In the genomic region with DNA sequence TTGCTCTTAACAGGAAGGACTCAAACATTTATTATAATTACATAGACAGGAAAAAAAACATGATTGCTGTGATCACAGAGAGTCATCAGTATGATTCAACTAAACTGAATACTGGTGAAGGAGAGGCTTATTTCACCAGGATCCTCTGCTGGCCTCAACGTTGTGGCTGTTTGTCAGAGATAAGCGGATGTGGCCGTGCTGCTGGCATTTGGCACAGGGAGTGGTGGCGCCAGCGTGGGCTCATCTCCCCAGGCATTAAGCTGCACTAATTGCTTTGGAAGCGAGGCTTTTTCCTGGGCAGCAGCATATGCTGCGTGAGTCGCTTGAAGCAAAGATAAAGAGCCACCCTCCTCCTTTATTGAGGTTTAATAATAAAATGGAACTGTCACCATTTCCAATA, we compare ENCODE assay signal across 18 cellular contexts.
A peak's percentile ranks its signal among the peaks of the same experiment; 100 is the strongest.
DNase-seq lines count a peak whose midpoint lies in the region; ATAC-seq, FAIRE-seq and TF ChIP-seq lines count a peak whose summit lies in the region.
"Had no signal": no experiment of that assay in that cellular context is flagged by ENCODE, and none has a peak within 500 bp of the region (broad histone marks: within the 10 kb centered on the region; RNA-seq: fewer than 3 reads in every experiment).

No MANE protein-coding gene starts in this region.

- no peak overlapping the region for H3K4me3 ChIP-seq in SK-N-MC
- H3K4me3 ChIP-seq: BLaER1, neural progenitor cell, thyroid gland had no signal

- TF ChIP-seq CTCF in D721Med (IDR thresholded peaks at IDR 0.05; ENCODE audit: insufficient read depth, missing control alignments) (no peak), mesothelial cell of epicardium (IDR thresholded peaks at IDR 0.05; ENCODE audit: unreplicated experiment) (no peak)

- H3K4me1 Mint-ChIP-seq in mesothelial cell of epicardium: peaks cover 3% of the 10 kb centered on the region
- H3K4me1 Mint-ChIP-seq: activated CD4-positive, alpha-beta T cell treated with anti-CD3 and anti-CD28 coated beads for 36 hours; stimulated activated naive B cell treated with anti-CD40 and anti-IgM and Interleukin-4, amounts not matched to agents 10 μg/mL and 1 μg/mL and 100 μg/mL, for 72 hours had no signal

- H3K9ac ChIP-seq in SK-N-MC (ENCODE audit: insufficient read length): no peak overlapping the region
- H3K9ac ChIP-seq: BLaER1, neural progenitor cell had no signal

- peak; percentile 84 for FAIRE-seq in D721Med (lab: Jason Lieb, UNC)
- FAIRE-seq: endometrium had no signal

- no peak overlapping the region for H3K4me3 Mint-ChIP-seq in mesothelial cell of epicardium
- H3K4me3 Mint-ChIP-seq: activated CD4-positive, alpha-beta T cell treated with anti-CD3 and anti-CD28 coated beads for 36 hours; neural progenitor cell; stimulated activated naive B cell treated with anti-CD40 and anti-IgM and Interleukin-4, amounts not matched to agents 10 μg/mL and 1 μg/mL and 100 μg/mL, for 72 hours had no signal

- peak; percentile 42 for DNase-seq in D721Med (ENCODE audit: insufficient read length, low spot score)
- DNase-seq in HUDEP-2 (lab: John Stamatoyannopoulos, UW; ENCODE audit: unreplicated experiment in 76 of 76): peak in 71 of 76 experiments; percentile 1 to 90 (median 75)
- DNase-seq in SK-N-MC (ENCODE audit: low read depth, low spot score): peak; percentile 16
- peak; percentile 24 for DNase-seq in left kidney (ENCODE audit: low read depth, low spot score)
- DNase-seq in pons (ENCODE audit: low spot score): no peak
- DNase-seq in mesothelial cell of epicardium (ENCODE audit: low spot score in 2 of 2, unreplicated experiment in 2 of 2): no peak
- DNase-seq: activated CD4-positive, alpha-beta T cell treated with anti-CD3 and anti-CD28 coated beads for 36 hours; activated effector memory CD4-positive, alpha-beta T cell treated with anti-CD3 and anti-CD28 coated beads, Interleukin-2, amount 50 U/mL, for 16 hours; DMS79; hypothalamus; kidney glomerular epithelial cell; Right ventricle myocardium superior; stimulated activated naive B cell treated with anti-CD40 and anti-IgM and Interleukin-4, amounts not matched to agents 10 μg/mL and 1 μg/mL and 100 μg/mL, for 72 hours; thyroid gland had no signal

- peaks cover 18% of the 10 kb centered on the region for H3K27me3 Mint-ChIP-seq in mesothelial cell of epicardium (ENCODE audit: low read depth)
- H3K27me3 Mint-ChIP-seq: stimulated activated naive B cell treated with anti-CD40 and anti-IgM and Interleukin-4, amounts not matched to agents 10 μg/mL and 1 μg/mL and 100 μg/mL, for 72 hours had no signal

- H3K27ac Mint-ChIP-seq in mesothelial cell of epicardium: no peak overlapping the region
- H3K27ac Mint-ChIP-seq: activated CD4-positive, alpha-beta T cell treated with anti-CD3 and anti-CD28 coated beads for 36 hours; neural progenitor cell; stimulated activated naive B cell treated with anti-CD40 and anti-IgM and Interleukin-4, amounts not matched to agents 10 μg/mL and 1 μg/mL and 100 μg/mL, for 72 hours had no signal

- no peak for ATAC-seq in GM18907 (IDR thresholded peaks at IDR 0.05; ENCODE audit: unreplicated experiment)
- ATAC-seq: activated CD4-positive, alpha-beta T cell treated with anti-CD3 and anti-CD28 coated beads for 36 hours; stimulated activated naive B cell treated with anti-CD40 and anti-IgM and Interleukin-4, amounts not matched to agents 10 μg/mL and 1 μg/mL and 100 μg/mL, for 72 hours had no signal

- H3K36me3 Mint-ChIP-seq in mesothelial cell of epicardium: no peaks in the 10 kb centered on the region
- H3K36me3 Mint-ChIP-seq: neural progenitor cell; stimulated activated naive B cell treated with anti-CD40 and anti-IgM and Interleukin-4, amounts not matched to agents 10 μg/mL and 1 μg/mL and 100 μg/mL, for 72 hours had no signal

- H3K9me3 ChIP-seq in SK-N-MC (ENCODE audit: low read depth, low read length): no peaks in the 10 kb centered on the region
- H3K9me3 ChIP-seq: BLaER1, thyroid gland had no signal

- no peaks in the 10 kb centered on the region for H3K36me3 ChIP-seq in SK-N-MC (ENCODE audit: insufficient read depth, low read length)
- H3K36me3 ChIP-seq: BLaER1, neural progenitor cell, thyroid gland had no signal

- H3K27ac ChIP-seq in SK-N-MC: no peak overlapping the region
- H3K27ac ChIP-seq: BLaER1, neural progenitor cell, thyroid gland had no signal

- H3K9me3 Mint-ChIP-seq in mesothelial cell of epicardium: no peaks in the 10 kb centered on the region

Comparison
In these comparisons a context has a peak if more than half of its experiments do, and no peak if none do; other contexts are left out.
1. DNase-seq: peak in D721Med (single experiment), HUDEP-2 (71 of 76), SK-N-MC (single experiment) and left kidney (single experiment); none in pons (single experiment) and mesothelial cell of epicardium (0 of 2).